In genomic region chr6:24504642-24505586, GRCh38 we compare ENCODE assay signal across 2 cellular contexts.
A peak's percentile ranks its signal among the peaks of the same experiment; 100 is the strongest.
TF ChIP-seq lines count a peak whose summit lies in the region.

No MANE protein-coding gene starts in this region.

TF ChIP-seq in SK-N-SH treated with all-trans-retinoic acid at 6 μM for 48 hours, 23 proteins besides CTCF, POLR2A, EP300 and RAD21:
- TF ChIP-seq ZFP3 (CRISPR knock-in tag; IDR thresholded peaks at IDR 0.05) (no peak), ISL1 (CRISPR knock-in tag; IDR thresholded peaks at IDR 0.05) (no peak), TCF4 (CRISPR knock-in tag; IDR thresholded peaks at IDR 0.05; ENCODE audit: borderline replicate concordance) (peak; percentile 66)

TF ChIP-seq in HepG2, 621 proteins besides CTCF, POLR2A, EP300 and RAD21 (continues in another document):
- no peak for TF ChIP-seq TRIM24 (CRISPR knock-in tag; IDR thresholded peaks at IDR 0.05)
- TF ChIP-seq FOXK2 (IDR thresholded peaks at IDR 0.05), result peak; percentile 27; the same call in 1 of the 2 replicates
- TF ChIP-seq ZNF501 (CRISPR knock-in tag; IDR thresholded peaks at IDR 0.05), result peak; percentile 70; the same call in 1 of the 2 replicates
- no peak for TF ChIP-seq ZNF547 (CRISPR knock-in tag; IDR thresholded peaks at IDR 0.05)
- no peak for TF ChIP-seq MXD1 (CRISPR knock-in tag; IDR thresholded peaks at IDR 0.05)
- no peak for TF ChIP-seq FOXP1 (IDR thresholded peaks at IDR 0.05)
- peak; percentile 68; the same call in 1 of the 2 replicates for TF ChIP-seq FOXP1 (CRISPR knock-in tag; IDR thresholded peaks at IDR 0.05)
- no peak for TF ChIP-seq ZNF782 (CRISPR knock-in tag; IDR thresholded peaks at IDR 0.05; ENCODE audit: borderline replicate concordance)
- no peak for TF ChIP-seq AFF4 (CRISPR knock-in tag; IDR thresholded peaks at IDR 0.05)
- TF ChIP-seq XRCC5 (optimal IDR thresholded peaks at IDR 0.05; ENCODE audit: low read length), result peak; percentile 93
- peak; percentile 20; the same call in 1 of the 2 replicates for TF ChIP-seq ZFY (CRISPR knock-in tag; IDR thresholded peaks at IDR 0.05)
- no peak for TF ChIP-seq PAF1 (CRISPR knock-in tag; IDR thresholded peaks at IDR 0.05)
- 0 out of 2 replicates have a peak, but pooled peaks have one; percentile 33 for TF ChIP-seq SIN3A (IDR thresholded peaks at IDR 0.05; ENCODE audit: borderline replicate concordance, low read depth, low read length)
- TF ChIP-seq IRF1 (CRISPR knock-in tag; IDR thresholded peaks at IDR 0.05; ENCODE audit: low read depth), result no peak
- no peak for TF ChIP-seq ZNF776 (CRISPR knock-in tag; IDR thresholded peaks at IDR 0.05)
- TF ChIP-seq E2F1 (CRISPR knock-in tag; IDR thresholded peaks at IDR 0.05), result no peak
- TF ChIP-seq ZNF570 (CRISPR knock-in tag; IDR thresholded peaks at IDR 0.05; ENCODE audit: borderline replicate concordance), result no peak
- peak; percentile 96; the same call in 1 of the 2 replicates for TF ChIP-seq ZBTB37 (CRISPR knock-in tag; IDR thresholded peaks at IDR 0.05)
- TF ChIP-seq RXRB (CRISPR knock-in tag; IDR thresholded peaks at IDR 0.05; ENCODE audit: borderline replicate concordance), result peak; percentile 81
- no peak for TF ChIP-seq TGIF2 (CRISPR knock-in tag; IDR thresholded peaks at IDR 0.05)
- TF ChIP-seq ZNF761 (CRISPR knock-in tag; conservative IDR thresholded peaks at IDR 0.05), result 0 out of 2 replicates have a peak, but pooled peaks have one; percentile 42
- no peak for TF ChIP-seq ZBTB14 (CRISPR knock-in tag; IDR thresholded peaks at IDR 0.05)
- TF ChIP-seq THAP11 (CRISPR knock-in tag; IDR thresholded peaks at IDR 0.05), result peak; percentile 77
- peak; percentile 91 for TF ChIP-seq PATZ1 (CRISPR knock-in tag; IDR thresholded peaks at IDR 0.05)
- TF ChIP-seq ZUFSP (CRISPR knock-in tag; IDR thresholded peaks at IDR 0.05; ENCODE audit: borderline replicate concordance), result no peak
- TF ChIP-seq HNF4A (CRISPR knock-in tag; IDR thresholded peaks at IDR 0.05), result peak; percentile 84
- peak; percentile 79; the same call in 1 of the 2 replicates for TF ChIP-seq REPIN1 (CRISPR knock-in tag; IDR thresholded peaks at IDR 0.05; ENCODE audit: borderline replicate concordance, low read depth)
- TF ChIP-seq GFI1 (CRISPR knock-in tag; IDR thresholded peaks at IDR 0.05; ENCODE audit: borderline replicate concordance), result peak; percentile 79
- no peak for TF ChIP-seq ZNF777 (CRISPR knock-in tag; IDR thresholded peaks at IDR 0.05)
- peak; percentile 69; the same call in 1 of the 2 replicates for TF ChIP-seq ISL2 (CRISPR knock-in tag; IDR thresholded peaks at IDR 0.05)
- TF ChIP-seq RFX3 (CRISPR knock-in tag; IDR thresholded peaks at IDR 0.05), result no peak
- TF ChIP-seq HINFP (CRISPR knock-in tag; IDR thresholded peaks at IDR 0.05; ENCODE audit: low read depth), result no peak
- peak; percentile 52 for TF ChIP-seq CREM (IDR thresholded peaks at IDR 0.05)
- TF ChIP-seq CREM (CRISPR knock-in tag; IDR thresholded peaks at IDR 0.05), result no peak
- peak; percentile 93 for TF ChIP-seq SAP130 (CRISPR knock-in tag; IDR thresholded peaks at IDR 0.05; ENCODE audit: low read depth)
- TF ChIP-seq CEBPG (CRISPR knock-in tag; IDR thresholded peaks at IDR 0.05), result peak; percentile 89
- no peak for TF ChIP-seq CHD2 (IDR thresholded peaks at IDR 0.05; ENCODE audit: low read depth, low read length)
- no peak for TF ChIP-seq ZNF766 (CRISPR knock-in tag; IDR thresholded peaks at IDR 0.05; ENCODE audit: borderline replicate concordance)
- peak; percentile 89 for TF ChIP-seq ARID5B (CRISPR knock-in tag; IDR thresholded peaks at IDR 0.05)
